Comparison of ENCODE assay signal across 9 cellular contexts in the genomic region with DNA sequence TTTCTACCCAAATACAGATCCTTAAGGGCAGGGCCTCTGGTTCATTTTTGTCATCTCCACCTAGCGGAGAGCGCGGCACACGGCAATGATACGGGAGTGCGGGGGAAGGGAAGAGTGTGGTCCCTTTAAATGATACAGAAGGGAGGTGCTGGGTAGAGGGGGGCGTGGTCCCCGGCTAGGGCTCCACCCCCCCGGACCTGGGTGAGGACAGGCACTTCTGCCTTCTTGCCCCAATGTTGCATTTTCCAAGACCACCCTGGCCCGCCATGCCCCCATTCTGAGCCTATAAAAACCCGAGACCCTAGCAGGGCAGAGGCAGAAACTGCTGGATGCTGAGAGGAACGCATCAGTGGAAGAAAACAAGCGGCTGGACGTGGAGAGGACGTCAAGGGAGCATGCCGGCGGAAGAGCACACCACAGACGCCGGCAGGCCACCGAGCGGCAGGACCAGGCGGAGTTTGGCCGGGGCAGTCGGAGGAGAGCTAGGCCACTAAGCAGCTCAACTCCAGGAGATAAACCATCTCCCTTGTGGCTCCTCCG. TPM values are rescaled to one million over a fixed set of nuclear protein-coding genes. Genes with fewer than 3 reads are reported as not detected.
DNase-seq lines count a peak whose midpoint lies in the region; ATAC-seq and TF ChIP-seq lines count a peak whose summit lies in the region.
"Had no signal": no experiment of that assay in that cellular context is flagged by ENCODE, and none has a peak within 500 bp of the region (broad histone marks: within the 10 kb centered on the region; RNA-seq: fewer than 3 reads in every experiment).

No MANE protein-coding gene starts in this region.

- intact Hi-C loops in heart left ventricle (cut with DNase I) = no loop called here
- intact Hi-C loops in Calu3 (cut with micrococcal nuclease; ENCODE audit: unreplicated experiment) = no loop called here

- no peak overlapping the region for H3K27ac Mint-ChIP-seq in Calu3 (ENCODE audit: unreplicated experiment)

- H3K4me3 Mint-ChIP-seq in Calu3 (ENCODE audit: low read depth, unreplicated experiment) = no peak overlapping the region

- DNase-seq in NAMALWA (ENCODE audit: low spot score) (peak; percentile 80), heart left ventricle (no peak), GOT3 (lab: John Stamatoyannopoulos, UW) (no peak), HK-2 (ENCODE audit: unreplicated experiment) (no peak), Calu3 (no peak)
- DNase-seq in activated CD8-positive, alpha-beta memory T cell treated with anti-CD3 and anti-CD28 coated beads for 1 hour (ENCODE audit: extremely low read depth in 1 of 2, low read depth in 1 of 2) = peak; percentile 8 to 19
- DNase-seq in stimulated activated CD4-positive, alpha-beta T cell treated with anti-CD3 and anti-CD28 coated beads, Interleukin-2, amount 100 ng/mL, for 4 hours (ENCODE audit: low read depth) = peak; percentile 40

- ATAC-seq in heart left ventricle (peak in 3 of 4 donors; percentile 36 to 82 (median 76)), HG02852 (IDR thresholded peaks at IDR 0.05; ENCODE audit: unreplicated experiment) (no peak)

- no peaks in the 10 kb centered on the region for H3K9me3 ChIP-seq in heart left ventricle

- TF ChIP-seq POLR2A in heart left ventricle (IDR thresholded peaks at IDR 0.05) = no peak

- no TSS peak for BruUV-seq in Calu3 (replicated peaks; lab: Mats Ljungman, UMichigan)

- H3K4me1 Mint-ChIP-seq in Calu3 (ENCODE audit: low read depth, unreplicated experiment) = peaks cover 8% of the 10 kb centered on the region

- no peak overlapping the region for H3K27ac ChIP-seq in heart left ventricle

- no peaks in the 10 kb centered on the region for H3K4me1 ChIP-seq in heart left ventricle

- H3K27me3 Mint-ChIP-seq in Calu3 (ENCODE audit: unreplicated experiment) = peaks cover 28% of the 10 kb centered on the region

- TF ChIP-seq CTCF in heart left ventricle (IDR thresholded peaks at IDR 0.05) (peak in 2 of 12 donors; percentile 13 to 34), Calu3 (IDR thresholded peaks at IDR 0.05; ENCODE audit: unreplicated experiment) (no peak)

- H3K9me3 Mint-ChIP-seq in Calu3 (ENCODE audit: low read depth, unreplicated experiment) = no peaks in the 10 kb centered on the region

- H3K36me3 Mint-ChIP-seq in Calu3 (ENCODE audit: insufficient read depth, unreplicated experiment) = no peaks in the 10 kb centered on the region
- H3K36me3 Mint-ChIP-seq: IgD-negative memory B cell had no signal

- peaks cover 0 to 20% (median 0%) of the 10 kb centered on the region in 9 donors for H3K27me3 ChIP-seq in heart left ventricle

- WGBS in heart left ventricle, 4 donors = 49 to 72% (median 63%) methylated on average over 25 of the region's 25 CpGs

- peak overlapping the region in 7 of 12 donors; percentile 8 to 43 (median 29) for H3K4me3 ChIP-seq in heart left ventricle

- no peaks in the 10 kb centered on the region for H3K36me3 ChIP-seq in heart left ventricle

- CTCF ChIA-PET in Calu3 (lab: Charles Lee) = no interaction called here

RNA-seq across cellular contexts. Expression of a gene that starts 30.0 kb away (rescaled TPM):
- total RNA-seq in heart left ventricle = 1 to 10 TPM; 1.7 to 5.3 (median 2.3) TPM
- 1 to 10 TPM; 1.4 to 5.8 TPM for polyA plus RNA-seq in heart left ventricle
- 0.40 and 0.61 TPM in 2 replicates for total RNA-seq in Calu3 (2022)

RNA-seq across cellular contexts. Expression of a gene that starts 54.7 kb away (rescaled TPM):
- not detected for total RNA-seq in heart left ventricle
- polyA plus RNA-seq in heart left ventricle = not detected
- total RNA-seq in Calu3 (2022) = not detected in 2 replicates
- polyA plus RNA-seq: IgD-negative memory B cell had no signal

Comparison
In these comparisons a context has a peak if more than half of its experiments do, and no peak if none do; other contexts are left out.
1. DNase-seq: peak in NAMALWA (single experiment), activated CD8-positive, alpha-beta memory T cell treated with anti-CD3 and anti-CD28 coated beads for 1 hour (2 of 2) and stimulated activated CD4-positive, alpha-beta T cell treated with anti-CD3 and anti-CD28 coated beads, Interleukin-2, amount 100 ng/mL, for 4 hours (single experiment); none in heart left ventricle (0 of 5), GOT3 (single experiment), HK-2 (single experiment) and Calu3 (single experiment).